Comparison of ENCODE assay signal across 25 cellular contexts in the genomic region with DNA sequence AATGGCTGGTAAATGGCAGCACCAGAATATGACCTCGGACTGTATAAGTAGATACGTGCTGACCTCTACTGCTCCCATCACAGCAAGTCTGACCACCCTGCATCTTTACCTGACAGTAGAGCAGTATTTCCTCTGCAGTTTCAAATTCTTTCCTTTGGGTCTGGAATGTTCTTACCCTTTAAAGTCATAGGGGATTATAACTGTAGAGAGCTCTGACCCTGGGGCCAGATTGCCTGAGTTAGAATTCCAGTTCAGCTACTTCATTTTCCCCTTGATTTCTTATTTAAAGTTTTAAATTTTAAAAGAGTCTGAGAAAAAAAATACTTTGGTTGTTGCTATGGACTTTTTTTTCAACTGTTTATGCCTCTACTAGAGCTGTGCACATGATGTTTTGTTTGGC.
"Had no signal": no experiment of that assay in that cellular context is flagged by ENCODE, and none has a peak within 500 bp of the region (broad histone marks: within the 10 kb centered on the region; RNA-seq: fewer than 3 reads in every experiment).

No MANE protein-coding gene starts in this region.

- H2AFZ ChIP-seq: PC-9 had no signal

- H3K36me3 ChIP-seq: breast epithelium, MG63 had no signal

- H3K4me3 ChIP-seq: breast epithelium, MG63, PC-9 had no signal

- H3K4me1 ChIP-seq: breast epithelium had no signal

- ATAC-seq: activated T-cell treated with anti-CD3 and anti-CD28 coated beads, Interleukin-2, amount 50 U/mL, for 72 hours had no signal

- H3K4me2 ChIP-seq: PC-9 had no signal

- H3K9me3 ChIP-seq: breast epithelium, MG63 had no signal

- DNase-seq: activated CD4-positive, alpha-beta memory T cell treated with anti-CD3 and anti-CD28 coated beads for 36 hours; activated CD4-positive, alpha-beta T cell treated with anti-CD3 and anti-CD28 coated beads, Interleukin-2, amount 10 ng/mL, durations not matched to agents 7 days and 5 days; activated CD4-positive, CD25-positive, alpha-beta regulatory T cell; activated CD8-positive, alpha-beta memory T cell treated with anti-CD3 and anti-CD28 coated beads for 24 hours; activated gamma-delta T cell treated with Interleukin-2 at 50 U/mL for 16 hours; activated naive CD4-positive, alpha-beta T cell treated with anti-CD3 and anti-CD28 coated beads, Interleukin-2, amount 10 ng/mL, durations not matched to agents 7 days and 5 days; activated naive CD8-positive, alpha-beta T cell treated with anti-CD3 and anti-CD28 coated beads for 36 hours; activated T-cell treated with anti-CD3 and anti-CD28 coated beads for 4 hours; activated T-cell treated with anti-CD3 and anti-CD28 coated beads, Interleukin-2, amount 50 U/mL, for 72 hours; caudate nucleus; MG63; MV-4-11; NCI-H1092 treated with DMSO at 0.1 percent for 48 hours; NCI-H1417 treated with DMSO at 0.1 percent for 48 hours; NCI-H1694; NCI-H2029; NCI-H2107; NCI-H2171 treated with DMSO at 0.1 percent for 48 hours; NCI-H226; NCI-H526 treated with DMSO at 0.1 percent for 48 hours; PC-9; SIG-M5; T-helper 1 cell had no signal

- H3K27ac ChIP-seq: breast epithelium, PC-9, VCaP had no signal

- H3K27me3 ChIP-seq: breast epithelium, MG63 had no signal
